ENCODE assay signal across 26 cellular contexts in genomic region chr9:95992536-95992935, GRCh38.
DNase-seq lines count a peak whose midpoint lies in the region; ATAC-seq and TF ChIP-seq lines count a peak whose summit lies in the region.
"Had no signal": no experiment of that assay in that cellular context is flagged by ENCODE, and none has a peak within 500 bp of the region (broad histone marks: within the 10 kb centered on the region; RNA-seq: fewer than 3 reads in every experiment).

No MANE protein-coding gene starts in this region.

- peaks cover 41% of the 10 kb centered on the region for H3K36me3 Mint-ChIP-seq in activated naive CD8-positive, alpha-beta T cell treated with anti-CD3 and anti-CD28 coated beads, Interleukin-2, amount 50 U/mL, for 24 hours (ENCODE audit: low read depth)

- peaks cover 34% of the 10 kb centered on the region for H3K4me1 Mint-ChIP-seq in activated naive CD8-positive, alpha-beta T cell treated with anti-CD3 and anti-CD28 coated beads, Interleukin-2, amount 50 U/mL, for 24 hours

- H3K4me1 ChIP-seq in BE2C (peaks cover 30% of the 10 kb centered on the region), mucosa of descending colon (ENCODE audit: low read depth) (no peaks in the 10 kb centered on the region)
- H3K4me1 ChIP-seq: Peyer's patch had no signal

- no peak for ATAC-seq in activated naive CD8-positive, alpha-beta T cell treated with anti-CD3 and anti-CD28 coated beads, Interleukin-2, amount 50 U/mL, for 24 hours
- ATAC-seq in mucosa of descending colon: no peak
- ATAC-seq: K562 had no signal

- H3K9me3 Mint-ChIP-seq in activated naive CD8-positive, alpha-beta T cell treated with anti-CD3 and anti-CD28 coated beads, Interleukin-2, amount 50 U/mL, for 24 hours: no peaks in the 10 kb centered on the region
- H3K9me3 Mint-ChIP-seq: HFFc6 had no signal

- no peak overlapping the region for H3K4me3 ChIP-seq in BE2C (ENCODE audit: low read depth, low read length)
- H3K4me3 ChIP-seq in mucosa of descending colon: no peak overlapping the region
- H3K4me3 ChIP-seq: HAP-1, K562, Peyer's patch, SK-N-MC had no signal

- H3K27me3 ChIP-seq in BE2C: no peaks in the 10 kb centered on the region
- H3K27me3 ChIP-seq: Peyer's patch had no signal

- intact Hi-C loops in mucosa of descending colon (cut with DNase I, micrococcal nuclease): no loop called here

- peaks cover 5% of the 10 kb centered on the region; the same call in 1 of the 2 replicates for H3K36me3 ChIP-seq in BE2C
- no peaks in the 10 kb centered on the region for H3K36me3 ChIP-seq in mucosa of descending colon (ENCODE audit: low read depth)

- H3K27me3 Mint-ChIP-seq in activated naive CD8-positive, alpha-beta T cell treated with anti-CD3 and anti-CD28 coated beads, Interleukin-2, amount 50 U/mL, for 24 hours: no peaks in the 10 kb centered on the region
- H3K27me3 Mint-ChIP-seq: CD4-positive, alpha-beta memory T cell had no signal

- TF ChIP-seq CTCF in BE2C (IDR thresholded peaks at IDR 0.05; ENCODE audit: low read depth, low read length) (no peak), mucosa of descending colon (IDR thresholded peaks at IDR 0.05) (no peak)

- H3K27ac Mint-ChIP-seq in activated naive CD8-positive, alpha-beta T cell treated with anti-CD3 and anti-CD28 coated beads, Interleukin-2, amount 50 U/mL, for 24 hours: peak overlapping the region; percentile 79
- H3K27ac Mint-ChIP-seq: CD4-positive, alpha-beta memory T cell; HFFc6 had no signal

- no peaks in the 10 kb centered on the region for H3K9me3 ChIP-seq in BE2C
- H3K9me3 ChIP-seq in mucosa of descending colon: no peaks in the 10 kb centered on the region
- H3K9me3 ChIP-seq: HAP-1, Peyer's patch had no signal

- no peak overlapping the region for H3K4me3 Mint-ChIP-seq in activated naive CD8-positive, alpha-beta T cell treated with anti-CD3 and anti-CD28 coated beads, Interleukin-2, amount 50 U/mL, for 24 hours
- H3K4me3 Mint-ChIP-seq: CD4-positive, alpha-beta memory T cell; HFFc6 had no signal

- DNase-seq in NCI-H82 (lab: John Stamatoyannopoulos, UW) (peak; percentile 83), NCI-H82 treated with DMSO at 0.1 percent for 48 hours (lab: John Stamatoyannopoulos, UW; ENCODE audit: unreplicated experiment) (no peak), BE2C (peak; percentile 77), SK-N-DZ (ENCODE audit: low spot score) (peak; percentile 70), iPS-NIHi7 (ENCODE audit: extremely low spot score) (no peak), mucosa of descending colon (no peak)
- no peak for DNase-seq in activated naive CD8-positive, alpha-beta T cell treated with anti-CD3 and anti-CD28 coated beads, Interleukin-2, amount 50 U/mL, for 24 hours
- DNase-seq: C1 segment of cervical spinal cord; CD4-positive, alpha-beta memory T cell; COR-L47; GOT3; HFFc6; Kasumi-1; NCI-H1105 treated with DMSO at 0.1 percent for 48 hours; NCI-H1694; NCI-H2081; NCI-H2171 treated with DMSO at 0.1 percent for 48 hours; NCI-H345; NCI-H510A treated with DMSO at 0.1 percent for 48 hours; NCI-H774; OCI-M1; Peyer's patch; SHP77 treated with DMSO at 0.1 percent for 48 hours had no signal

Comparison
In these comparisons a context has a peak if more than half of its experiments do, and no peak if none do; other contexts are left out.
1. DNase-seq: peak in NCI-H82 (single experiment), BE2C (single experiment) and SK-N-DZ (single experiment); none in NCI-H82 treated with DMSO at 0.1 percent for 48 hours (single experiment), activated naive CD8-positive, alpha-beta T cell treated with anti-CD3 and anti-CD28 coated beads, Interleukin-2, amount 50 U/mL, for 24 hours (single experiment), iPS-NIHi7 (single experiment) and mucosa of descending colon (0 of 3).